8 cellular contexts compared by ENCODE assay signal in the genomic region with DNA sequence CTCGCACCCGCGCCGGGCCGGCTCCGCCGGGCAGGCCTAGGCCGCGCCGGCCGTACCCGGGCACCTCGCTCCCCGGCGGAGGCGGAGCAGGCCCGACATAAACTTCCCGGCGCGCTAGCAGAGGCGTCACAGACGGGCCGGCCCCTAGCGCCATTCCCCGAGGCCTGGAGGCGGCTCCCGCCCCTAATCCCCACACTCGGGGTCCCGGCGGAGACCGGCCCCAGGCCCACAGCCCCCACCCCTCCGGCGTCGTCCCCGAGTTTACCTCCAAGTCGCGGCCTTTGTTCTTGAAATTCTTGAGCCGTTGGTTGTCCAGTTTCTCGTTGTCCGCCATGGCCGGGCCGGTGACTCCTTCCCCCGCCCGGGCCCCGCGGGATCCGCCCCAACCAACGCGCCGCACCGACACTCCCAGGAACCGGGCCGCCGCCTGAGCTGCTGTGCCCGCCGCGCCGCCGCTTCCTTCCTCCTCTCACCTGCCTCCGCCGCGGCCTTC. TPM values are rescaled to one million over a fixed set of nuclear protein-coding genes. Genes with fewer than 3 reads are reported as not detected.
DNase-seq lines count a peak whose midpoint lies in the region; ATAC-seq lines count a peak whose summit lies in the region.

No MANE protein-coding gene starts in this region.

- H3K27me3 Mint-ChIP-seq in immature natural killer cell (ENCODE audit: low read depth in 3 of 3) = peaks cover 4 to 10% (median 9%) of the 10 kb centered on the region in 3 donors

- H3K9me3 Mint-ChIP-seq in immature natural killer cell = no peaks in the 10 kb centered on the region

- peak overlapping the region; percentile 71 to 96 (median 92) for H3K27ac Mint-ChIP-seq in immature natural killer cell

- H3K4me1 Mint-ChIP-seq in immature natural killer cell = peaks cover 61 to 70% of the 10 kb centered on the region in 2 donors

- peak overlapping the region; percentile 92 to 98 (median 96) for H3K4me3 Mint-ChIP-seq in immature natural killer cell

- peak; percentile 42 for ATAC-seq in GM21423 (IDR thresholded peaks at IDR 0.05; ENCODE audit: unreplicated experiment)

- DNase-seq in GM03348 (ENCODE audit: low spot score) (peak; percentile 80), HT-29 (ENCODE audit: low spot score) (peak; percentile 63), T follicular helper cell (ENCODE audit: low read depth) (peak; percentile 48), brain pericyte (ENCODE audit: low read depth, low spot score) (peak; percentile 6), immature natural killer cell (peak in 1 of 3 donors; percentile 67), SK-N-DZ (ENCODE audit: low spot score) (no peak)
- peak; percentile 74 for DNase-seq in stimulated activated CD4-positive, alpha-beta T cell treated with anti-CD3 and anti-CD28 coated beads, Interleukin-15, amount 100 ng/mL, for 24 hours

- peaks cover 5 to 6% (median 5%) of the 10 kb centered on the region in 3 donors for H3K36me3 Mint-ChIP-seq in immature natural killer cell

RNA-seq across cellular contexts. Expression of a gene that starts 0.4 kb away (rescaled TPM):
- 9.2 and 10.3 TPM in 2 replicates for total RNA-seq in HT-29 (2014; rRNA removed; shearing (Covaris generic))
- 10 to 100 TPM; 10.5 to 12.0 (median 10.9) TPM for polyA plus RNA-seq in immature natural killer cell
- polyA plus RNA-seq in SK-N-DZ (2014; cell fraction: cytosol; rRNA removed) = 15.4 and 16.8 TPM in 2 replicates
- 7.5 and 10.1 TPM in 2 replicates for polyA plus RNA-seq in SK-N-DZ (2014; cell fraction: nucleus; rRNA removed)
